ENCODE assay signal across 1 cellular context in the genomic region with DNA sequence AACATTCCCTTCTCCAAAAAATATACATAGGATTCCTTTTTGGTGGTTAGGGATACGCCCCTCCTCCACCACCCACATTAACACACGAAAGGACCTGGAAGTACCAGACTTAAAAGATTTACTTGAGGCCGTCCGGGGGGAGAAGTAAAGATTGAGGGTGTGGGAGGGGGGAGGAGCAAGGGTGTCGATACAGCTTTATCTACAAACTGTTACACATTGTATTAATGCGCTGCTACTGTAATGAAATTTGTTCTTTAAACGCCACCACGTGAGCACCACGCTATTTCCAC.
TF ChIP-seq lines count a peak whose summit lies in the region.

No MANE protein-coding gene starts in this region.

TF ChIP-seq in HepG2, 621 proteins besides CTCF, POLR2A, EP300 and RAD21:
- TF ChIP-seq, protein P1, sequence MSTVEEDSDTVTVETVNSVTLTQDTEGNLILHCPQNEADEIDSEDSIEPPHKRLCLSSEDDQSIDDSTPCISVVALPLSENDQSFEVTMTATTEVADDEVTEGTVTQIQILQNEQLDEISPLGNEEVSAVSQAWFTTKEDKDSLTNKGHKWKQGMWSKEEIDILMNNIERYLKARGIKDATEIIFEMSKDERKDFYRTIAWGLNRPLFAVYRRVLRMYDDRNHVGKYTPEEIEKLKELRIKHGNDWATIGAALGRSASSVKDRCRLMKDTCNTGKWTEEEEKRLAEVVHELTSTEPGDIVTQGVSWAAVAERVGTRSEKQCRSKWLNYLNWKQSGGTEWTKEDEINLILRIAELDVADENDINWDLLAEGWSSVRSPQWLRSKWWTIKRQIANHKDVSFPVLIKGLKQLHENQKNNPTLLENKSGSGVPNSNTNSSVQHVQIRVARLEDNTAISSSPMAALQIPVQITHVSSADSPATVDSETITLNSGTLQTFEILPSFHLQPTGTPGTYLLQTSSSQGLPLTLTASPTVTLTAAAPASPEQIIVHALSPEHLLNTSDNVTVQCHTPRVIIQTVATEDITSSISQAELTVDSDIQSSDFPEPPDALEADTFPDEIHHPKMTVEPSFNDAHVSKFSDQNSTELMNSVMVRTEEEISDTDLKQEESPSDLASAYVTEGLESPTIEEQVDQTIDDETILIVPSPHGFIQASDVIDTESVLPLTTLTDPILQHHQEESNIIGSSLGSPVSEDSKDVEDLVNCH (CRISPR knock-in tag; IDR thresholded peaks at IDR 0.05): peak; percentile 70; the same call in 1 of the 2 replicates
- TF ChIP-seq PAX8 (CRISPR knock-in tag; IDR thresholded peaks at IDR 0.05; ENCODE audit: borderline replicate concordance) (no peak), ZNF34 (CRISPR knock-in tag; IDR thresholded peaks at IDR 0.05; ENCODE audit: borderline replicate concordance) (0 out of 2 replicates have a peak, but pooled peaks have one; percentile 16), ZNF775 (CRISPR knock-in tag; IDR thresholded peaks at IDR 0.05; ENCODE audit: borderline replicate concordance) (0 out of 2 replicates have a peak, but pooled peaks have one; percentile 76), NCOA1 (CRISPR knock-in tag; IDR thresholded peaks at IDR 0.05) (peak; percentile 42; the same call in 1 of the 2 replicates), GTF3A (CRISPR knock-in tag; conservative IDR thresholded peaks at IDR 0.05) (0 out of 2 replicates have a peak, but pooled peaks have one; percentile 74), CCAR2 (optimal IDR thresholded peaks at IDR 0.05; ENCODE audit: low read depth, low read length) (peak; percentile 50), ZNF646 (CRISPR knock-in tag; IDR thresholded peaks at IDR 0.05) (0 out of 2 replicates have a peak, but pooled peaks have one; percentile 10), ZBTB3 (CRISPR knock-in tag; IDR thresholded peaks at IDR 0.05; ENCODE audit: borderline replicate concordance, low read depth) (peak; percentile 17; the same call in 1 of the 2 replicates), PLSCR1 (CRISPR knock-in tag; IDR thresholded peaks at IDR 0.05; ENCODE audit: borderline replicate concordance) (peak; percentile 64; the same call in 1 of the 2 replicates), ZNF101 (CRISPR knock-in tag; IDR thresholded peaks at IDR 0.05; ENCODE audit: borderline replicate concordance, low read depth) (peak; percentile 18; the same call in 1 of the 2 replicates), ZNF780A (CRISPR knock-in tag; IDR thresholded peaks at IDR 0.05) (0 out of 2 replicates have a peak, but pooled peaks have one; percentile 5), SSRP1 (CRISPR knock-in tag; IDR thresholded peaks at IDR 0.05) (0 out of 2 replicates have a peak, but pooled peaks have one; percentile 44), ZNF205 (CRISPR knock-in tag; IDR thresholded peaks at IDR 0.05) (no peak), ZFP36L1 (CRISPR knock-in tag; IDR thresholded peaks at IDR 0.05) (no peak), ZNF782 (CRISPR knock-in tag; IDR thresholded peaks at IDR 0.05; ENCODE audit: borderline replicate concordance) (no peak), ZNF383 (CRISPR knock-in tag; IDR thresholded peaks at IDR 0.05; ENCODE audit: borderline replicate concordance) (0 out of 2 replicates have a peak, but pooled peaks have one; percentile 28)
- TF ChIP-seq, protein P2, sequence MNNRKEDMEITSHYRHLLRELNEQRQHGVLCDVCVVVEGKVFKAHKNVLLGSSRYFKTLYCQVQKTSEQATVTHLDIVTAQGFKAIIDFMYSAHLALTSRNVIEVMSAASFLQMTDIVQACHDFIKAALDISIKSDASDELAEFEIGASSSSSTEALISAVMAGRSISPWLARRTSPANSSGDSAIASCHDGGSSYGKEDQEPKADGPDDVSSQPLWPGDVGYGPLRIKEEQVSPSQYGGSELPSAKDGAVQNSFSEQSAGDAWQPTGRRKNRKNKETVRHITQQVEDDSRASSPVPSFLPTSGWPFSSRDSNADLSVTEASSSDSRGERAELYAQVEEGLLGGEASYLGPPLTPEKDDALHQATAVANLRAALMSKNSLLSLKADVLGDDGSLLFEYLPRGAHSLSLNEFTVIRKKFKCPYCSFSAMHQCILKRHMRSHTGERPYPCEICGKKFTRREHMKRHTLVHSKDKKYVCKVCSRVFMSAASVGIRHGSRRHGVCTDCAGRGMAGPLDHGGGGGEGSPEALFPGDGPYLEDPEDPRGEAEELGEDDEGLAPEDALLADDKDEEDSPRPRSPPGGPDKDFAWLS (CRISPR knock-in tag; IDR thresholded peaks at IDR 0.05; ENCODE audit: borderline replicate concordance): 0 out of 2 replicates have a peak, but pooled peaks have one; percentile 8
